In genomic region chr3:159322322-159322939, GRCh38 we compare ENCODE assay signal across 10 cellular contexts.
DNase-seq lines count a peak whose midpoint lies in the region; ATAC-seq lines count a peak whose summit lies in the region.
"Had no signal": no experiment of that assay in that cellular context is flagged by ENCODE, and none has a peak within 500 bp of the region (broad histone marks: within the 10 kb centered on the region; RNA-seq: fewer than 3 reads in every experiment).

No MANE protein-coding gene starts in this region.

- no peaks in the 10 kb centered on the region for H3K36me3 Mint-ChIP-seq in activated CD8-positive, alpha-beta T cell treated with anti-CD3 and anti-CD28 coated beads, Interleukin-2, amount 10 ng/mL, durations not matched to agents 7 days and 5 days (ENCODE audit: low read depth)
- H3K36me3 Mint-ChIP-seq: naive thymus-derived CD4-positive, alpha-beta T cell had no signal

- H3K4me1 Mint-ChIP-seq in activated CD8-positive, alpha-beta T cell treated with anti-CD3 and anti-CD28 coated beads, Interleukin-2, amount 10 ng/mL, durations not matched to agents 7 days and 5 days (ENCODE audit: low read depth), result no peaks in the 10 kb centered on the region
- H3K4me1 Mint-ChIP-seq: naive thymus-derived CD4-positive, alpha-beta T cell had no signal

- H3K27me3 Mint-ChIP-seq in activated CD8-positive, alpha-beta T cell treated with anti-CD3 and anti-CD28 coated beads, Interleukin-2, amount 10 ng/mL, durations not matched to agents 7 days and 5 days (ENCODE audit: low read depth), result no peaks in the 10 kb centered on the region

- no peak overlapping the region for H3K4me3 Mint-ChIP-seq in activated CD8-positive, alpha-beta T cell treated with anti-CD3 and anti-CD28 coated beads, Interleukin-2, amount 10 ng/mL, durations not matched to agents 7 days and 5 days
- H3K4me3 Mint-ChIP-seq: naive thymus-derived CD4-positive, alpha-beta T cell; T-helper 1 cell treated with Interleukin-12 subunit alpha and Interleukin-12 subunit beta and Interleukin-4 antibody, amounts not matched to agents 30 μg/mL and 1 μg/mL, for 36 hours had no signal

- DNase-seq in D341Med (ENCODE audit: low spot score), result peak; percentile 71
- DNase-seq in GM19238 (ENCODE audit: insufficient read length, low spot score), result peak; percentile 18
- DNase-seq in activated CD8-positive, alpha-beta T cell treated with anti-CD3 and anti-CD28 coated beads, Interleukin-2, amount 10 ng/mL, durations not matched to agents 7 days and 5 days, result peak; percentile 26
- peak; percentile 90 for DNase-seq in iPS-NIHi7 (ENCODE audit: extremely low spot score)
- no peak for DNase-seq in NCI-H2171 (lab: John Stamatoyannopoulos, UW)
- DNase-seq in A172 (ENCODE audit: low spot score), result no peak

- H3K27ac Mint-ChIP-seq in activated CD8-positive, alpha-beta T cell treated with anti-CD3 and anti-CD28 coated beads, Interleukin-2, amount 10 ng/mL, durations not matched to agents 7 days and 5 days, result no peak overlapping the region
- H3K27ac Mint-ChIP-seq: naive thymus-derived CD4-positive, alpha-beta T cell; T-helper 1 cell treated with Interleukin-12 subunit alpha and Interleukin-12 subunit beta and Interleukin-4 antibody, amounts not matched to agents 30 μg/mL and 1 μg/mL, for 36 hours had no signal

- POLR2A ChIA-PET in activated CD8-positive, alpha-beta T cell treated with anti-CD3 and anti-CD28 coated beads, Interleukin-2, amount 10 ng/mL, durations not matched to agents 7 days and 5 days (lab: Charles Lee), result no interaction called here

- CTCF ChIA-PET in activated CD8-positive, alpha-beta T cell treated with anti-CD3 and anti-CD28 coated beads, Interleukin-2, amount 10 ng/mL, durations not matched to agents 7 days and 5 days (lab: Charles Lee), result interaction anchor here (0.7 to 3.6 kb wide), 4 partner anchors 11 to 484 kb away, joined by 3 to 16 read pairs (median 5); no protein-coding TSS in a partner anchor

- no peaks in the 10 kb centered on the region for H3K9me3 Mint-ChIP-seq in activated CD8-positive, alpha-beta T cell treated with anti-CD3 and anti-CD28 coated beads, Interleukin-2, amount 10 ng/mL, durations not matched to agents 7 days and 5 days (ENCODE audit: insufficient read depth)
- H3K9me3 Mint-ChIP-seq: T-helper 1 cell treated with Interleukin-12 subunit alpha and Interleukin-12 subunit beta and Interleukin-4 antibody, amounts not matched to agents 30 μg/mL and 1 μg/mL, for 36 hours had no signal

- ATAC-seq in HG03565 (IDR thresholded peaks at IDR 0.05; ENCODE audit: unreplicated experiment) (peak; percentile 81), GM18520 (IDR thresholded peaks at IDR 0.05; ENCODE audit: unreplicated experiment) (no peak)
- ATAC-seq in activated CD8-positive, alpha-beta T cell treated with anti-CD3 and anti-CD28 coated beads, Interleukin-2, amount 10 ng/mL, durations not matched to agents 7 days and 5 days, result no peak
- ATAC-seq: naive thymus-derived CD4-positive, alpha-beta T cell had no signal

Comparison
In these comparisons a context has a peak if more than half of its experiments do, and no peak if none do; other contexts are left out.
1. DNase-seq: peak in D341Med (single experiment), GM19238 (single experiment), activated CD8-positive, alpha-beta T cell treated with anti-CD3 and anti-CD28 coated beads, Interleukin-2, amount 10 ng/mL, durations not matched to agents 7 days and 5 days (single experiment) and iPS-NIHi7 (single experiment); none in NCI-H2171 (single experiment) and A172 (single experiment).